15 cellular contexts compared by ENCODE assay signal in the genomic region with DNA sequence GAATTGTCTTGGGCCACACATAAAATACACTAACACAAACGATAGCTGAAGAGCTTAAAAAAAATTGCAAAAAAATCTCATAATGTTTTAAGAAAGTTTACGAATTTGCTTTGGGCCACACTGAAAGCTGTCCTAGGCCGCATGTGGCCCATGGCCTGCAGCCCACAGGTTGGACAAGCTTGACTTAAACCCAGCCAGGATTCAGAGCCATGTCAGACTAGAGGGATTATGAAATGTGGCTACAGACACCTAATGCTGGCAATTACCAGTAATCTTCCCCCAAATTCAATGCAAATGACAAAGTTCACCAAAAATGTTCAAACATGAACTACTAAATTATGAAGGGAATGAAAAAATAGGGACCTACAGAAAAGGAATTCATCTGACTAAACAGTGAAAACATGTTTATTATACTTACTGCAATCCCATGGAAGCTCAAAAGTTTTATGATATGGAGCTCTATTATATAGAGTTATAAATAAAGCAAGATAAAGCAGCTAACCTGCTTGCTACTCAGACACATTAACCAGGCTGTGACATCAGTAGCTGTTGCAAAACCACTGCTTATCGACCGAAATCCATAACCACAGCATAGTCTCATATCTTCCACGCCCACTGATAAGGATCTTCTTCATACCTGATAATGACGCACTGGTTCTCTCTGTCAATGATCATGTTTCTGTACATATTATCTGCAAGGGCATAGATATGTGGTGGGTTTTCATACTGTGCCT. TPM values are rescaled to one million over a fixed set of nuclear protein-coding genes. Genes with fewer than 3 reads are reported as not detected.
DNase-seq lines count a peak whose midpoint lies in the region; ATAC-seq, FAIRE-seq and TF ChIP-seq lines count a peak whose summit lies in the region.
"Had no signal": no experiment of that assay in that cellular context is flagged by ENCODE, and none has a peak within 500 bp of the region (broad histone marks: within the 10 kb centered on the region; RNA-seq: fewer than 3 reads in every experiment).

No MANE protein-coding gene starts in this region.

- H3K4me3 Mint-ChIP-seq in astrocyte (ENCODE audit: unreplicated experiment) = no peak overlapping the region
- H3K4me3 Mint-ChIP-seq: IgD-negative memory B cell had no signal

- H3K4me2 ChIP-seq in astrocyte (ENCODE audit: low read length) = no peak overlapping the region
- no peak overlapping the region for H3K4me2 ChIP-seq in smooth muscle cell

- ATAC-seq in aorta (ENCODE audit: low FRiP score) = no peak

- H3K9ac ChIP-seq in astrocyte (ENCODE audit: low read length) (no peak overlapping the region), smooth muscle cell (ENCODE audit: low read depth) (no peak overlapping the region)

- TF ChIP-seq CTCF in astrocyte (IDR thresholded peaks at IDR 0.05; ENCODE audit: insufficient read depth, low read depth, low read length) (no peak), smooth muscle cell (IDR thresholded peaks at IDR 0.05; ENCODE audit: borderline replicate concordance, insufficient read depth, poor library complexity, severe bottlenecking) (no peak)

- H3K4me1 Mint-ChIP-seq in astrocyte (ENCODE audit: low read depth, unreplicated experiment) = no peaks in the 10 kb centered on the region

- H3K27me3 ChIP-seq in astrocyte (ENCODE audit: insufficient read depth, low read length) = no peaks in the 10 kb centered on the region
- no peaks in the 10 kb centered on the region for H3K27me3 ChIP-seq in small intestine (ENCODE audit: control insufficient read depth in 2 of 2, insufficient read depth in 2 of 2, low read length in 2 of 2)
- no peaks in the 10 kb centered on the region for H3K27me3 ChIP-seq in aorta (ENCODE audit: control insufficient read depth in 1 of 2, insufficient read depth in 2 of 2, low read length in 1 of 2)
- H3K27me3 ChIP-seq in smooth muscle cell (ENCODE audit: low read depth) = no peaks in the 10 kb centered on the region
- H3K27me3 ChIP-seq: adrenal gland had no signal

- H3K9me3 Mint-ChIP-seq in astrocyte (ENCODE audit: unreplicated experiment) = no peaks in the 10 kb centered on the region
- H3K9me3 Mint-ChIP-seq: IgD-negative memory B cell had no signal

- H3K79me2 ChIP-seq in astrocyte (ENCODE audit: insufficient read depth, low read length) (no peaks in the 10 kb centered on the region), smooth muscle cell (ENCODE audit: low read depth) (no peaks in the 10 kb centered on the region)

- no peak for TF ChIP-seq POLR2A in H54 (IDR thresholded peaks at IDR 0.05; ENCODE audit: low read depth, low read length)

- peaks cover 18% of the 10 kb centered on the region for H3K36me3 ChIP-seq in astrocyte (ENCODE audit: insufficient read depth, low read length)
- H3K36me3 ChIP-seq in small intestine (ENCODE audit: control insufficient read depth in 2 of 2, insufficient read depth in 2 of 2, low read length in 2 of 2) = no peaks in the 10 kb centered on the region
- peaks cover 4 to 5% of the 10 kb centered on the region in 2 donors for H3K36me3 ChIP-seq in aorta (ENCODE audit: control insufficient read depth in 1 of 2, insufficient read depth in 2 of 2, low read length in 1 of 2)
- H3K36me3 ChIP-seq in smooth muscle cell (ENCODE audit: low read depth) = peaks cover 6% of the 10 kb centered on the region
- H3K36me3 ChIP-seq: adrenal gland had no signal

- no peak overlapping the region for H3K27ac Mint-ChIP-seq in astrocyte (ENCODE audit: unreplicated experiment)
- H3K27ac Mint-ChIP-seq: IgD-negative memory B cell, progenitor cell of endocrine pancreas had no signal

- H3K27ac ChIP-seq in astrocyte (ENCODE audit: low read depth, low read length) (no peak overlapping the region), small intestine (ENCODE audit: low read depth in 1 of 2, low read length in 1 of 2) (peak overlapping the region; percentile 50 to 88), aorta (ENCODE audit: low read depth in 1 of 2, low read length in 2 of 2) (no peak overlapping the region), smooth muscle cell (ENCODE audit: low read depth) (no peak overlapping the region)
- H3K27ac ChIP-seq: adrenal gland had no signal

- H3K9me3 ChIP-seq in astrocyte (ENCODE audit: insufficient read depth, low read depth, low read length) (no peaks in the 10 kb centered on the region), small intestine (ENCODE audit: control insufficient read depth, low read depth) (no peaks in the 10 kb centered on the region), aorta (ENCODE audit: control insufficient read depth, low read length) (no peaks in the 10 kb centered on the region), smooth muscle cell (replicated peaks; ENCODE audit: low read depth) (no peaks in the 10 kb centered on the region)
- H3K9me3 ChIP-seq: adrenal gland had no signal

- peaks cover 28% of the 10 kb centered on the region for H3K36me3 Mint-ChIP-seq in astrocyte (ENCODE audit: low read depth, unreplicated experiment)

- H4K20me1 ChIP-seq in astrocyte (ENCODE audit: insufficient read depth, low read length) = peaks cover 4% of the 10 kb centered on the region
- peaks cover 10% of the 10 kb centered on the region for H4K20me1 ChIP-seq in smooth muscle cell (ENCODE audit: low read depth)

- FAIRE-seq in astrocyte (lab: Jason Lieb, UNC) = no peak
- FAIRE-seq in small intestine (lab: Jason Lieb, UNC) = peak; percentile 53
- no peak for FAIRE-seq in H54 (lab: Jason Lieb, UNC)
- FAIRE-seq: TTC549 had no signal

- peak; percentile 2 for DNase-seq in NCI-H82 (lab: John Stamatoyannopoulos, UW)
- no peak for DNase-seq in NCI-H82 treated with DMSO at 0.1 percent for 48 hours (lab: John Stamatoyannopoulos, UW; ENCODE audit: unreplicated experiment)
- peak; percentile 17 for DNase-seq in MV-4-11 (lab: John Stamatoyannopoulos, UW)
- DNase-seq in astrocyte (ENCODE audit: low read depth) = peak; percentile 81
- DNase-seq in small intestine = peak; percentile 95
- no peak for DNase-seq in aorta
- DNase-seq in H54 (ENCODE audit: insufficient read length, low spot score) = no peak
- DNase-seq in smooth muscle cell (lab: John Stamatoyannopoulos, UW; ENCODE audit: unreplicated experiment) = no peak
- DNase-seq: adrenal gland, NCI-H524 treated with DMSO at 0.1 percent for 48 hours had no signal

- no peaks in the 10 kb centered on the region for H3F3A ChIP-seq in smooth muscle cell (ENCODE audit: low read depth)

- no peak overlapping the region for H2AFZ ChIP-seq in astrocyte (ENCODE audit: low read depth, low read length)
- no peak overlapping the region for H2AFZ ChIP-seq in smooth muscle cell (ENCODE audit: low read depth)

- no peaks in the 10 kb centered on the region for H3K4me1 ChIP-seq in astrocyte (ENCODE audit: insufficient read depth, low read length)
- H3K4me1 ChIP-seq in small intestine (ENCODE audit: control insufficient read depth in 2 of 2, insufficient read depth in 1 of 2, low read depth in 1 of 2, low read length in 1 of 2) = peaks cover 0 to 4% of the 10 kb centered on the region in 2 donors
- no peaks in the 10 kb centered on the region for H3K4me1 ChIP-seq in aorta (ENCODE audit: control insufficient read depth in 1 of 2, insufficient read depth in 2 of 2, low read length in 2 of 2)
- peaks cover 8% of the 10 kb centered on the region for H3K4me1 ChIP-seq in smooth muscle cell (ENCODE audit: low read depth)
- H3K4me1 ChIP-seq: adrenal gland had no signal

- WGBS in small intestine, 3 donors = 17 to 53% (median 34%) methylated on average over 7 of the region's 7 CpGs
- 92% methylated on average over 7 of the region's 7 CpGs for whole genome bisulfite sequencing in aorta, 2 donors
- 87% methylated on average over 7 of the region's 7 CpGs for WGBS in smooth muscle cell (ENCODE audit: low lambda C conversion rate)

- no peaks in the 10 kb centered on the region for H3K27me3 Mint-ChIP-seq in astrocyte (ENCODE audit: low read depth, unreplicated experiment)
- H3K27me3 Mint-ChIP-seq: progenitor cell of endocrine pancreas had no signal

- intact Hi-C loops in aorta (cut with DNase I) = no loop called here

- no peak overlapping the region for H3K4me3 ChIP-seq in astrocyte (ENCODE audit: insufficient read depth, low read depth, low read length)
- no peak overlapping the region for H3K4me3 ChIP-seq in small intestine (ENCODE audit: low read depth in 1 of 2, low read length in 2 of 2)
- H3K4me3 ChIP-seq in aorta (ENCODE audit: low read length in 2 of 2) = no peak overlapping the region
- H3K4me3 ChIP-seq in smooth muscle cell = no peak overlapping the region
- H3K4me3 ChIP-seq: adrenal gland had no signal

RNA-seq across cellular contexts. Expression of a gene that starts 49.2 kb away (rescaled TPM):
- total RNA-seq in astrocyte (not detected in 2 replicates), aorta (not detected), smooth muscle cell (not detected in 2 replicates)
- polyA plus RNA-seq in small intestine (not detected), aorta (not detected), smooth muscle cell (0.20 TPM in 1 of 2 replicates, not detected in the other)
- total RNA-seq: A172, adrenal gland, progenitor cell of endocrine pancreas had no signal
- polyA plus RNA-seq: adrenal gland, esophagus, IgD-negative memory B cell had no signal

Comparison
In these comparisons a context has a peak if more than half of its experiments do, and no peak if none do; other contexts are left out.
1. DNase-seq: peak in NCI-H82 (single experiment), MV-4-11 (single experiment), astrocyte (single experiment) and small intestine (single experiment); none in NCI-H82 treated with DMSO at 0.1 percent for 48 hours (single experiment), aorta (0 of 2), H54 (single experiment) and smooth muscle cell (single experiment).
2. H3K27ac ChIP-seq: peak in small intestine (2 of 2); none in astrocyte (single experiment), aorta (0 of 2) and smooth muscle cell (single experiment).